In the genomic region with DNA sequence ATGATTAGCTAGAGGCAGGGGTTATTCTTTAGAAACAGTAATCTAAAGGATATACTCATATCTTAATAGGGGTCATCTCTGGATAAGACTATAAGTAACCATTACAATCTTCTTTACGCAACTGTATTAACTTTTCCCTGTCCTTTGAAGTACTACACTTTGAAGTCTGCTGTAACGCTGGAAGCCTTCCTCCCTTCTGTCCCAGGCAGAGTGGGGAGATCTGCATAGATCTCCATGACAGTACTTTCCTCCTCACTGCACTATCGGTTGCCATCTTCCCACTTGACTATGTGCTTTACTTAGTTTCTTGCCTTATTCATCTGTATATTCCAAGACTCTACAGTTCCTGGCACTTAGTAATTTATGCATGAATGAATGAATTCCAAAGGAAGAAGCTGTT, we compare ENCODE assay signal across 1 cellular context.
TF ChIP-seq lines count a peak whose summit lies in the region.

No MANE protein-coding gene starts in this region.

TF ChIP-seq in WTC11, 78 proteins besides CTCF, POLR2A, EP300 and RAD21 (continued from another document):
- TF ChIP-seq, protein P1, sequence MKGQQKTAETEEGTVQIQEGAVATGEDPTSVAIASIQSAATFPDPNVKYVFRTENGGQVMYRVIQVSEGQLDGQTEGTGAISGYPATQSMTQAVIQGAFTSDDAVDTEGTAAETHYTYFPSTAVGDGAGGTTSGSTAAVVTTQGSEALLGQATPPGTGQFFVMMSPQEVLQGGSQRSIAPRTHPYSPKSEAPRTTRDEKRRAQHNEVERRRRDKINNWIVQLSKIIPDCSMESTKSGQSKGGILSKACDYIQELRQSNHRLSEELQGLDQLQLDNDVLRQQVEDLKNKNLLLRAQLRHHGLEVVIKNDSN (CRISPR knock-in tag; IDR thresholded peaks at IDR 0.05), result no peak
- TF ChIP-seq AFF4 (CRISPR knock-in tag; IDR thresholded peaks at IDR 0.05; ENCODE audit: borderline replicate concordance) (no peak), MYBL2 (CRISPR knock-in tag; IDR thresholded peaks at IDR 0.05) (no peak), ZMAT4 (CRISPR knock-in tag; IDR thresholded peaks at IDR 0.05) (no peak), NFATC4 (CRISPR knock-in tag; IDR thresholded peaks at IDR 0.05) (no peak), NR2C2 (CRISPR knock-in tag; IDR thresholded peaks at IDR 0.05) (no peak), ELF4 (CRISPR knock-in tag; IDR thresholded peaks at IDR 0.05; ENCODE audit: low read depth) (no peak), ESRRA (CRISPR knock-in tag; IDR thresholded peaks at IDR 0.05; ENCODE audit: borderline replicate concordance) (no peak)
- TF ChIP-seq, protein P2, sequence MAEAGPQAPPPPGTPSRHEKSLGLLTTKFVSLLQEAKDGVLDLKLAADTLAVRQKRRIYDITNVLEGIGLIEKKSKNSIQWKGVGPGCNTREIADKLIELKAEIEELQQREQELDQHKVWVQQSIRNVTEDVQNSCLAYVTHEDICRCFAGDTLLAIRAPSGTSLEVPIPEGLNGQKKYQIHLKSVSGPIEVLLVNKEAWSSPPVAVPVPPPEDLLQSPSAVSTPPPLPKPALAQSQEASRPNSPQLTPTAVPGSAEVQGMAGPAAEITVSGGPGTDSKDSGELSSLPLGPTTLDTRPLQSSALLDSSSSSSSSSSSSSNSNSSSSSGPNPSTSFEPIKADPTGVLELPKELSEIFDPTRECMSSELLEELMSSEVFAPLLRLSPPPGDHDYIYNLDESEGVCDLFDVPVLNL (CRISPR knock-in tag; IDR thresholded peaks at IDR 0.05; ENCODE audit: borderline replicate concordance, low read depth), result no peak
